In genomic region chr13:88051746-88052482, GRCh38 we compare ENCODE assay signal across 17 cellular contexts.
"Had no signal": no experiment of that assay in that cellular context is flagged by ENCODE, and none has a peak within 500 bp of the region (broad histone marks: within the 10 kb centered on the region; RNA-seq: fewer than 3 reads in every experiment).

No MANE protein-coding gene starts in this region.

- H3K4me1 Mint-ChIP-seq: activated naive CD8-positive, alpha-beta T cell treated with anti-CD3 and anti-CD28 coated beads, Interleukin-2, amount 50 U/mL, for 24 hours; stimulated activated naive CD8-positive, alpha-beta T cell treated with anti-CD3 and anti-CD28 coated beads, Interleukin-15, amount 100 ng/mL, for 72 hours had no signal

- H3K9me3 ChIP-seq: colonic mucosa, prostate gland, right lobe of liver, testis had no signal

- H3K27ac Mint-ChIP-seq: activated CD8-positive, alpha-beta T cell treated with anti-CD3 and anti-CD28 coated beads, Interleukin-2, amount 10 ng/mL, durations not matched to agents 7 days and 5 days; activated naive CD8-positive, alpha-beta T cell treated with anti-CD3 and anti-CD28 coated beads, Interleukin-2, amount 50 U/mL, for 24 hours; naive thymus-derived CD4-positive, alpha-beta T cell; stimulated activated naive CD8-positive, alpha-beta T cell treated with anti-CD3 and anti-CD28 coated beads, Interleukin-15, amount 100 ng/mL, for 72 hours had no signal

- H3K4me3 Mint-ChIP-seq: activated CD8-positive, alpha-beta T cell treated with anti-CD3 and anti-CD28 coated beads, Interleukin-2, amount 10 ng/mL, durations not matched to agents 7 days and 5 days; activated naive CD8-positive, alpha-beta T cell treated with anti-CD3 and anti-CD28 coated beads, Interleukin-2, amount 50 U/mL, for 24 hours; naive thymus-derived CD4-positive, alpha-beta T cell; stimulated activated naive CD8-positive, alpha-beta T cell treated with anti-CD3 and anti-CD28 coated beads, Interleukin-15, amount 100 ng/mL, for 72 hours had no signal

- DNase-seq: activated CD4-positive, alpha-beta T cell treated with anti-CD3 and anti-CD28 coated beads for 4 hours; activated CD8-positive, alpha-beta memory T cell treated with anti-CD3 and anti-CD28 coated beads, Interleukin-2, amount 50 U/mL, for 48 hours; activated CD8-positive, alpha-beta T cell treated with anti-CD3 and anti-CD28 coated beads, Interleukin-2, amount 10 ng/mL, durations not matched to agents 7 days and 5 days; activated naive CD4-positive, alpha-beta T cell treated with Interleukin-2 at 50 U/mL for 16 hours; activated naive CD8-positive, alpha-beta T cell treated with anti-CD3 and anti-CD28 coated beads, Interleukin-2, amount 50 U/mL, for 24 hours; colonic mucosa; effector CD4-positive, alpha-beta T cell; naive thymus-derived CD4-positive, alpha-beta T cell; occipital lobe; stimulated activated CD4-positive, alpha-beta T cell treated with anti-CD3 and anti-CD28 coated beads, Interleukin-12 subunit alpha, Interleukin-12 subunit beta, amount 100 ng/mL, for 4 hours; stimulated activated CD4-positive, alpha-beta T cell treated with anti-CD3 and anti-CD28 coated beads, Interleukin-2, amount 100 ng/mL, for 48 hours; stimulated activated naive CD8-positive, alpha-beta T cell treated with anti-CD3 and anti-CD28 coated beads, Interleukin-15, amount 100 ng/mL, for 72 hours; T-helper 1 cell; testis had no signal

- H3K4me3 ChIP-seq: colonic mucosa, hepatocyte, prostate gland, right lobe of liver, testis had no signal

- H3K27me3 ChIP-seq: colonic mucosa, hepatocyte, right lobe of liver, testis had no signal

- H3K27me3 Mint-ChIP-seq: activated naive CD8-positive, alpha-beta T cell treated with anti-CD3 and anti-CD28 coated beads, Interleukin-2, amount 50 U/mL, for 24 hours; naive thymus-derived CD4-positive, alpha-beta T cell; stimulated activated naive CD8-positive, alpha-beta T cell treated with anti-CD3 and anti-CD28 coated beads, Interleukin-15, amount 100 ng/mL, for 72 hours had no signal

- ATAC-seq: activated CD8-positive, alpha-beta T cell treated with anti-CD3 and anti-CD28 coated beads, Interleukin-2, amount 10 ng/mL, durations not matched to agents 7 days and 5 days; activated naive CD8-positive, alpha-beta T cell treated with anti-CD3 and anti-CD28 coated beads, Interleukin-2, amount 50 U/mL, for 24 hours; naive thymus-derived CD4-positive, alpha-beta T cell; right lobe of liver; stimulated activated naive CD8-positive, alpha-beta T cell treated with anti-CD3 and anti-CD28 coated beads, Interleukin-15, amount 100 ng/mL, for 72 hours had no signal

- H3K4me1 ChIP-seq: colonic mucosa, prostate gland, right lobe of liver, testis had no signal

- H3K27ac ChIP-seq: colonic mucosa, hepatocyte, prostate gland, right lobe of liver, testis had no signal

- H3K36me3 ChIP-seq: colonic mucosa, prostate gland, right lobe of liver had no signal

- H3K36me3 Mint-ChIP-seq: naive thymus-derived CD4-positive, alpha-beta T cell had no signal

- H3K4me2 ChIP-seq: hepatocyte had no signal

- H2AFZ ChIP-seq: hepatocyte had no signal
